10 cellular contexts compared by ENCODE assay signal in genomic region chr1:234972411-234973191, GRCh38.
DNase-seq lines count a peak whose midpoint lies in the region; ATAC-seq and TF ChIP-seq lines count a peak whose summit lies in the region.
"Had no signal": no experiment of that assay in that cellular context is flagged by ENCODE, and none has a peak within 500 bp of the region (broad histone marks: within the 10 kb centered on the region; RNA-seq: fewer than 3 reads in every experiment).

No MANE protein-coding gene starts in this region.

- no peak for TF ChIP-seq CTCF in 22Rv1 (IDR thresholded peaks at IDR 0.05)
- no peak for TF ChIP-seq CTCF in ascending aorta (IDR thresholded peaks at IDR 0.05)
- TF ChIP-seq CTCF in nephron (IDR thresholded peaks at IDR 0.05; ENCODE audit: unreplicated experiment in 3 of 3) = no peak
- TF ChIP-seq CTCF in HFFc6 (IDR thresholded peaks at IDR 0.05) = no peak

- H3K36me3 Mint-ChIP-seq in nephron (ENCODE audit: low read depth) (no peaks in the 10 kb centered on the region), HFFc6 (ENCODE audit: low read depth) (peaks cover 8% of the 10 kb centered on the region; the same call in 1 of the 2 replicates)

- H3K4me1 ChIP-seq in ascending aorta = peaks cover 19 to 32% of the 10 kb centered on the region in 2 donors
- H3K4me1 ChIP-seq in SJCRH30 = peaks cover 40% of the 10 kb centered on the region
- peaks cover 0 to 7% of the 10 kb centered on the region in 2 donors for H3K4me1 ChIP-seq in aorta (ENCODE audit: control insufficient read depth in 1 of 2, insufficient read depth in 2 of 2, low read length in 2 of 2)

- H3K36me3 ChIP-seq in ascending aorta (no peaks in the 10 kb centered on the region), SJCRH30 (no peaks in the 10 kb centered on the region), aorta (ENCODE audit: control insufficient read depth in 1 of 2, insufficient read depth in 2 of 2, low read length in 1 of 2) (no peaks in the 10 kb centered on the region)

- WGBS in aorta, 2 donors = 93% methylated on average over 19 of the region's 19 CpGs

- no peak overlapping the region for H3K4me3 Mint-ChIP-seq in nephron
- no peak overlapping the region for H3K4me3 Mint-ChIP-seq in HFFc6

- no peaks in the 10 kb centered on the region for H3K9me3 Mint-ChIP-seq in nephron
- no peaks in the 10 kb centered on the region for H3K9me3 Mint-ChIP-seq in HFFc6

- intact Hi-C loops in ascending aorta (cut with DNase I) (no loop called here), aorta (cut with DNase I) (loop anchor here (5.0 kb wide), 3 partner anchors 55 to 360 kb away; partner anchors contain the start of gene IRF2BP2 (in 1 of the 2))

- H3K27me3 Mint-ChIP-seq in nephron (ENCODE audit: low read depth) (no peaks in the 10 kb centered on the region), HFFc6 (ENCODE audit: insufficient read depth) (no peaks in the 10 kb centered on the region; the same call in 1 of the 2 replicates)

- no peaks in the 10 kb centered on the region for H3K27me3 ChIP-seq in ascending aorta
- no peaks in the 10 kb centered on the region for H3K27me3 ChIP-seq in SJCRH30
- H3K27me3 ChIP-seq in aorta (ENCODE audit: control insufficient read depth in 1 of 2, insufficient read depth in 2 of 2, low read length in 1 of 2) = no peaks in the 10 kb centered on the region

- H3K27ac Mint-ChIP-seq in nephron (peak overlapping the region; percentile 98 to 99 (median 99)), HFFc6 (no peak overlapping the region)

- DNase-seq in HK-2 (ENCODE audit: unreplicated experiment) (peak; percentile 53), ascending aorta (ENCODE audit: low spot score in 2 of 2) (peak in 1 of 2 donors; percentile 61), HFFc6 (no peak), SJCRH30 (no peak), aorta (no peak)
- DNase-seq: Calu3, cortex of kidney had no signal

- H3K27ac ChIP-seq in 22Rv1 (peak overlapping the region; percentile 86; the same call in 1 of the 2 replicates), ascending aorta (peak overlapping the region; percentile 80 to 89), SJCRH30 (no peak overlapping the region), aorta (ENCODE audit: low read depth in 1 of 2, low read length in 2 of 2) (no peak overlapping the region)

- H3K9me3 ChIP-seq in ascending aorta (no peaks in the 10 kb centered on the region), SJCRH30 (replicated peaks) (no peaks in the 10 kb centered on the region), aorta (ENCODE audit: control insufficient read depth, low read length) (no peaks in the 10 kb centered on the region)

- no peak for ATAC-seq in aorta (ENCODE audit: low FRiP score)
- no peak for ATAC-seq in HG02623 (IDR thresholded peaks at IDR 0.05; ENCODE audit: unreplicated experiment)

- no peak overlapping the region for H3K4me3 ChIP-seq in ascending aorta
- H3K4me3 ChIP-seq in SJCRH30 = no peak overlapping the region
- no peak overlapping the region for H3K4me3 ChIP-seq in aorta (ENCODE audit: low read length in 2 of 2)

- H3K4me1 Mint-ChIP-seq in nephron (peaks cover 82% of the 10 kb centered on the region), HFFc6 (ENCODE audit: low read depth) (peaks cover 76% of the 10 kb centered on the region)

Comparison
In these comparisons a context has a peak if more than half of its experiments do, and no peak if none do; other contexts are left out.
1. H3K27ac ChIP-seq: peak in 22Rv1 (single experiment) and ascending aorta (2 of 2); none in SJCRH30 (single experiment) and aorta (0 of 2).